25 cellular contexts compared by ENCODE assay signal in genomic region chr2:234110219-234110618, GRCh38. TPM values are rescaled to one million over a fixed set of nuclear protein-coding genes. Genes with fewer than 3 reads are reported as not detected.
A peak's percentile ranks its signal among the peaks of the same experiment; 100 is the strongest.
DNase-seq lines count a peak whose midpoint lies in the region; ATAC-seq and TF ChIP-seq lines count a peak whose summit lies in the region.
"Had no signal": no experiment of that assay in that cellular context is flagged by ENCODE, and none has a peak within 500 bp of the region (broad histone marks: within the 10 kb centered on the region; RNA-seq: fewer than 3 reads in every experiment).

No MANE protein-coding gene starts in this region.

- TF ChIP-seq CTCF in DND-41 (IDR thresholded peaks at IDR 0.05; ENCODE audit: borderline replicate concordance, extremely low read depth, low read length, poor library complexity, severe bottlenecking) (peak; percentile 21), HCT116 (IDR thresholded peaks at IDR 0.05 in 2 of 3, conservative IDR thresholded peaks at IDR 0.05 in 1 of 3; ENCODE audit: borderline replicate concordance in 1 of 3, insufficient read depth in 1 of 3, low read depth in 2 of 3, low read length in 2 of 3) (no peak), fibroblast of the aortic adventitia (IDR thresholded peaks at IDR 0.05; ENCODE audit: insufficient read depth, low read length) (no peak)

- ATAC-seq in DND-41 (ENCODE audit: insufficient read depth, low read depth) (no peak), HCT116 (no peak), HG03135 (IDR thresholded peaks at IDR 0.05; ENCODE audit: unreplicated experiment) (no peak), GM21367 (IDR thresholded peaks at IDR 0.05; ENCODE audit: unreplicated experiment) (no peak)
- ATAC-seq: CD8-positive, alpha-beta T cell; Right ventricle myocardium inferior had no signal

- H3K79me2 ChIP-seq in DND-41 (ENCODE audit: insufficient read depth, low read length) (no peaks in the 10 kb centered on the region), HCT116 (ENCODE audit: insufficient read depth, low read length) (no peaks in the 10 kb centered on the region)

- RAD21 ChIA-PET in HCT116 (lab: Charles Lee; ENCODE audit: low non-redundant PET in 1 of 2, low total read pairs in 2 of 2, uncharacterized antibody in 2 of 2, unreplicated experiment in 2 of 2), result no interaction called here

- H3K4me1 ChIP-seq in DND-41 (ENCODE audit: insufficient read depth, low read length) (no peaks in the 10 kb centered on the region), HCT116 (ENCODE audit: control insufficient read depth in 1 of 2, insufficient read depth in 2 of 2, low read length in 2 of 2) (peaks cover 6 to 27% of the 10 kb centered on the region in 2 experiments; a peak in 3 of 4 replicates)
- H3K4me1 ChIP-seq: SJSA1 had no signal

- no peak for TF ChIP-seq POLR2A in HCT116 (IDR thresholded peaks at IDR 0.05; ENCODE audit: borderline replicate concordance, extremely low read depth, insufficient read depth, insufficient read length)

- H3K27ac ChIP-seq in DND-41 (ENCODE audit: low read length), result no peak overlapping the region
- no peak overlapping the region for H3K27ac ChIP-seq in HCT116 (ENCODE audit: low read depth, low read length)
- H3K27ac ChIP-seq: BLaER1 treated with 17β-estradiol and CSF1 and Interleukin-3, amounts not matched to agents 10 nM and 100 nM; HL-60; KMS-11; SJSA1 had no signal

- H3K9me3 ChIP-seq in DND-41 (ENCODE audit: insufficient read depth, low read length, severe bottlenecking), result no peaks in the 10 kb centered on the region
- H3K9me3 ChIP-seq in HCT116 (ENCODE audit: control insufficient read depth in 1 of 2, insufficient read depth in 1 of 2, low read depth in 1 of 2, low read length in 2 of 2), result no peaks in the 10 kb centered on the region; a peak in 1 of 4 replicates
- H3K9me3 ChIP-seq: SJSA1 had no signal

- no peaks in the 10 kb centered on the region for H3K36me3 ChIP-seq in DND-41 (ENCODE audit: insufficient read depth, low read length)
- no peaks in the 10 kb centered on the region for H3K36me3 ChIP-seq in HCT116 (ENCODE audit: control insufficient read depth in 1 of 2, insufficient read depth in 2 of 2, low read length in 2 of 2)
- H3K36me3 ChIP-seq: SJSA1 had no signal

- DNase-seq in DND-41 (no peak), HCT116 (ENCODE audit: low read depth, low spot score) (no peak), fibroblast of the aortic adventitia (ENCODE audit: low read depth) (peak; percentile 16)
- no peak for DNase-seq in stimulated activated CD4-positive, alpha-beta T cell treated with anti-CD3 and anti-CD28 coated beads, Interleukin-1b, Interleukin-23, amount 100 ng/mL, for 48 hours
- DNase-seq: ACHN; Calu3; CD8-positive, alpha-beta T cell; DMS153; GOT3; HCEC 1CT; NCI-H1417; NCI-H1694 treated with DMSO at 0.1 percent for 48 hours; NCI-H2081 treated with DMSO at 0.1 percent for 48 hours; NCI-H2171 treated with DMSO at 0.1 percent for 48 hours; NCI-H524 treated with DMSO at 0.1 percent for 48 hours; NCI-H82 had no signal

- CTCF ChIA-PET in HCT116 (lab: Charles Lee), result no interaction called here

- POLR2A ChIA-PET in HCT116 (lab: Charles Lee), result no interaction called here

- no TSS peak for BruUV-seq in HCT116 (replicated peaks; lab: Mats Ljungman, UMichigan)

- H3K4me3 ChIP-seq in DND-41 (ENCODE audit: low read depth in 1 of 2, low read length in 2 of 2), result no peak overlapping the region
- no peak overlapping the region for H3K4me3 ChIP-seq in HCT116 (replicated peaks in 1 of 2; ENCODE audit: low read depth in 1 of 2, low read length in 2 of 2)
- H3K4me3 ChIP-seq in fibroblast of the aortic adventitia (ENCODE audit: low read depth, low read length), result no peak overlapping the region
- H3K4me3 ChIP-seq: BLaER1 treated with 17β-estradiol and CSF1 and Interleukin-3, amounts not matched to agents 10 nM and 100 nM; SJSA1 had no signal

- H3K27me3 ChIP-seq in DND-41 (ENCODE audit: insufficient read depth, low read length, poor library complexity), result no peaks in the 10 kb centered on the region
- no peaks in the 10 kb centered on the region for H3K27me3 ChIP-seq in HCT116 (ENCODE audit: insufficient read depth, low read length)
- H3K27me3 ChIP-seq: BLaER1 treated with 17β-estradiol and CSF1 and Interleukin-3, amounts not matched to agents 10 nM and 100 nM had no signal

- intact Hi-C loops in HCT116 (cut with micrococcal nuclease), result no loop called here

- no peak overlapping the region for H3K9ac ChIP-seq in DND-41 (ENCODE audit: low read depth, low read length)
- H3K9ac ChIP-seq in HCT116 (ENCODE audit: low read length), result no peak overlapping the region
- H3K9ac ChIP-seq: BLaER1 treated with 17β-estradiol and CSF1 and Interleukin-3, amounts not matched to agents 10 nM and 100 nM; KMS-11 had no signal

- H4K20me1 ChIP-seq in DND-41 (ENCODE audit: insufficient read depth, low read length) (no peaks in the 10 kb centered on the region), HCT116 (ENCODE audit: insufficient read depth) (no peaks in the 10 kb centered on the region)
- H4K20me1 ChIP-seq: BLaER1 treated with 17β-estradiol and CSF1 and Interleukin-3, amounts not matched to agents 10 nM and 100 nM had no signal

- no peak for TF ChIP-seq RAD21 in HCT116 (IDR thresholded peaks at IDR 0.05; ENCODE audit: low read depth)

- no peaks in the 10 kb centered on the region for H3K9me2 ChIP-seq in HCT116 (ENCODE audit: insufficient read depth)

- H2AFZ ChIP-seq in DND-41 (ENCODE audit: low read depth, low read length) (no peak overlapping the region), HCT116 (ENCODE audit: low read depth, low read length, poor library complexity, severe bottlenecking) (no peak overlapping the region)

- H3K4me2 ChIP-seq in DND-41 (ENCODE audit: insufficient read depth, low read length), result no peak overlapping the region
- H3K4me2 ChIP-seq in HCT116 (ENCODE audit: low read length), result no peak overlapping the region
- H3K4me2 ChIP-seq: BLaER1 treated with 17β-estradiol and CSF1 and Interleukin-3, amounts not matched to agents 10 nM and 100 nM; KMS-11 had no signal

TF ChIP-seq in HCT116, 20 proteins besides CTCF, POLR2A, EP300 and RAD21:
- TF ChIP-seq TCF7L2 (IDR thresholded peaks at IDR 0.05; ENCODE audit: borderline replicate concordance, extremely low read depth, insufficient read depth, insufficient read length) (no peak), REST (IDR thresholded peaks at IDR 0.05; ENCODE audit: low read depth) (peak; percentile 70)

TF ChIP-seq in PFSK-1, 5 proteins besides CTCF, POLR2A, EP300 and RAD21:
- TF ChIP-seq REST (IDR thresholded peaks at IDR 0.05; ENCODE audit: insufficient read depth in 1 of 2, low read depth in 2 of 2, low read length in 2 of 2) (peak; percentile 36 to 87; a peak in 2 of 4 replicates), POLR2AphosphoS5 (IDR thresholded peaks at IDR 0.05; ENCODE audit: low read depth, low read length) (no peak), FOXP2 (optimal IDR thresholded peaks at IDR 0.05; ENCODE audit: borderline replicate concordance, extremely low read depth, extremely low read length, insufficient read depth) (no peak), TAF1 (IDR thresholded peaks at IDR 0.05; ENCODE audit: borderline replicate concordance, insufficient read depth, low read length) (no peak), SIN3A (IDR thresholded peaks at IDR 0.05; ENCODE audit: borderline replicate concordance, insufficient read depth, low read length) (no peak)

RNA-seq across cellular contexts. Expression of gene SPP2, which starts 59.7 kb away (rescaled TPM):
- total RNA-seq in HCT116 (2021; ENCODE audit: unreplicated experiment) (not detected), fibroblast of the aortic adventitia (ENCODE audit: low replicate concordance) (0.36 TPM in 1 of 2 replicates, not detected in the other)
- polyA plus RNA-seq in HCT116 (2012), result not detected in 2 replicates
- not detected for polyA plus RNA-seq in PFSK-1 (2012; ENCODE audit: insufficient read length, low read depth)
- total RNA-seq: Calu3; CD8-positive, alpha-beta T cell; HT-29; Right ventricle myocardium inferior; SJSA1 had no signal
